ENCODE assay signal across 18 cellular contexts in the genomic region with DNA sequence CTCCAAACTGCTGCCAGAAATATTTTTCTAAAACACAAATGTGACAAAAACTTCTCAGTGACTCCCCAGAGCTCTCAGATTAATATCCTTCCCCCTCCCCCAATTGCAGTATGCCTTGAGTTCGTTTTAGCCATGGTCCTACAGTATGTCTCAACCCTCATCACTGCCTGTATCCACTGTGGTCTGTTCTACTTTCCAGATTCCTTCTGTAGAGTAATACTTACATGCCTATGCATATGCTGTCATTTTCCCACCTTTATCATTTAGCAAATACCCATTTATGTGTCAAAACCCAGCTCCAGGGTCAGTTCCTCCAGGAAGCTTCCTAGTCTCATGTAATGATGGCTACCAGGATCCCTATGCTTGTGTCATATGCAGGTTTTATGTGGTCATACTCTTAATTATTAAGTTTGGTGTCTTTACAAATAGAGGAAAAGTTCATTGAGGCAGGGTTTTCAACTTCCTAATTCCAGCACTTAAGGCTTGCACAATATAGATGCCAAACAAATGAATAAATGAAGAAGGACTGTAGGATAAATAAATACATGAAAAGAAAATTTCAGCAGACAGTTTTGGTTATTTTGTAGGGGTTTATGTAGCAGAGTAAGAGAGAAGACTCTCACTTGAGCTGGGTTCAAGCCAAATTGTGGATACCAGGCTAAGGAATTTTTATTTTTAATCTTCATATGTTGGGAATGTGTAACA.
DNase-seq lines count a peak whose midpoint lies in the region; ATAC-seq, FAIRE-seq and TF ChIP-seq lines count a peak whose summit lies in the region.
"Had no signal": no experiment of that assay in that cellular context is flagged by ENCODE, and none has a peak within 500 bp of the region (broad histone marks: within the 10 kb centered on the region; RNA-seq: fewer than 3 reads in every experiment).

No MANE protein-coding gene starts in this region.

- no peak overlapping the region for H3K18ac ChIP-seq in mesenchymal stem cell (ENCODE audit: low read depth in 1 of 2, low read length in 2 of 2)

- H2BK12ac ChIP-seq in mesenchymal stem cell (ENCODE audit: low read length in 2 of 2), result no peak overlapping the region

- H3K79me1 ChIP-seq in mesenchymal stem cell (replicated peaks; ENCODE audit: low read length, poor library complexity, severe bottlenecking), result peaks cover 2% of the 10 kb centered on the region

- H3K27me3 Mint-ChIP-seq in HFFc6 (ENCODE audit: insufficient read depth), result peaks cover 5% of the 10 kb centered on the region; the same call in 1 of the 2 replicates

- H3K36me3 Mint-ChIP-seq in HFFc6 (ENCODE audit: low read depth), result peaks cover 72% of the 10 kb centered on the region

- H3K9ac ChIP-seq in mesenchymal stem cell (ENCODE audit: low read length), result no peak overlapping the region

- H3K27me3 ChIP-seq in mesenchymal stem cell (ENCODE audit: control insufficient read depth in 1 of 2, insufficient read depth in 1 of 2, low read length in 2 of 2) (no peaks in the 10 kb centered on the region), esophagus squamous epithelium (no peaks in the 10 kb centered on the region), small intestine (ENCODE audit: control insufficient read depth in 2 of 2, insufficient read depth in 2 of 2, low read length in 2 of 2) (no peaks in the 10 kb centered on the region)
- H3K27me3 ChIP-seq: SJCRH30 had no signal

- H3K4me3 ChIP-seq in cardiac fibroblast (replicated peaks in 1 of 2; ENCODE audit: low read depth in 2 of 2, low read length in 2 of 2) (no peak overlapping the region), mesenchymal stem cell (ENCODE audit: insufficient read depth in 1 of 2, low read depth in 1 of 2, low read length in 2 of 2) (no peak overlapping the region), esophagus squamous epithelium (no peak overlapping the region), small intestine (ENCODE audit: low read depth in 1 of 2, low read length in 2 of 2) (no peak overlapping the region)
- H3K4me3 ChIP-seq: K562, PC-9, SJCRH30 had no signal

- H3K4ac ChIP-seq in mesenchymal stem cell (ENCODE audit: low read depth in 1 of 2, low read length in 2 of 2), result no peak overlapping the region

- intact Hi-C loops in esophagus squamous epithelium (cut with DNase I), result no loop called here

- no peak overlapping the region for H4K91ac ChIP-seq in mesenchymal stem cell (ENCODE audit: low read length)

- WGBS in mesenchymal stem cell, result 78% methylated on average over 1 of the region's 1 CpG
- WGBS in esophagus squamous epithelium, 2 donors, result 59 to 83% methylated on average over 1 of the region's 1 CpG
- 80 to 93% (median 88%) methylated on average over 1 of the region's 1 CpG for WGBS in small intestine, 3 donors

- H3K36me3 ChIP-seq in mesenchymal stem cell (ENCODE audit: control insufficient read depth in 1 of 2, insufficient read depth in 2 of 2, low read depth in 1 of 2, low read length in 2 of 2) (peaks cover 0 to 49% of the 10 kb centered on the region in 2 experiments), esophagus squamous epithelium (peaks cover 0 to 7% (median 0%) of the 10 kb centered on the region in 3 donors), small intestine (ENCODE audit: control insufficient read depth in 2 of 2, insufficient read depth in 2 of 2, low read length in 2 of 2) (peaks cover 2 to 5% of the 10 kb centered on the region in 2 donors)
- H3K36me3 ChIP-seq: SJCRH30 had no signal

- H2BK120ac ChIP-seq in mesenchymal stem cell (ENCODE audit: low read depth, low read length), result no peak overlapping the region

- H2AK5ac ChIP-seq in mesenchymal stem cell (ENCODE audit: low read length, severe bottlenecking), result no peak overlapping the region

- H4K8ac ChIP-seq in mesenchymal stem cell (ENCODE audit: low read length), result no peak overlapping the region

- H3K9me3 ChIP-seq in mesenchymal stem cell (ENCODE audit: control insufficient read depth, low read length) (no peaks in the 10 kb centered on the region), esophagus squamous epithelium (no peaks in the 10 kb centered on the region), small intestine (ENCODE audit: control insufficient read depth, low read depth) (no peaks in the 10 kb centered on the region)
- H3K9me3 ChIP-seq: SJCRH30 had no signal

- H3K4me2 ChIP-seq in mesenchymal stem cell (ENCODE audit: low read length, poor library complexity, severe bottlenecking), result no peak overlapping the region
- H3K4me2 ChIP-seq: PC-9 had no signal

- no peak overlapping the region for H2AFZ ChIP-seq in mesenchymal stem cell (ENCODE audit: low read depth, low read length)
- H2AFZ ChIP-seq: PC-9 had no signal

- no peak overlapping the region for H3K14ac ChIP-seq in mesenchymal stem cell (ENCODE audit: low read length in 2 of 2)

- H3K4me1 Mint-ChIP-seq in HFFc6 (ENCODE audit: low read depth), result peaks cover 52% of the 10 kb centered on the region

- no peak for TF ChIP-seq CTCF in HFFc6 (IDR thresholded peaks at IDR 0.05)
- TF ChIP-seq CTCF in cardiac fibroblast (IDR thresholded peaks at IDR 0.05; ENCODE audit: low read depth, low read length), result no peak
- TF ChIP-seq CTCF in esophagus squamous epithelium (IDR thresholded peaks at IDR 0.05), result no peak

- no peak for TF ChIP-seq POLR2A in esophagus squamous epithelium (IDR thresholded peaks at IDR 0.05)

- DNase-seq in AG20443 (ENCODE audit: low spot score) (peak; percentile 9), HFFc6 (no peak), cardiac fibroblast (ENCODE audit: low read depth in 2 of 2) (peak; percentile 15 to 27), mesenchymal stem cell (peak; percentile 38), GDM1 (lab: John Stamatoyannopoulos, UW) (no peak), esophagus squamous epithelium (lab: John Stamatoyannopoulos, UW) (no peak), small intestine (no peak)
- DNase-seq: C1 segment of cervical spinal cord, NCI-H1417 treated with DMSO at 0.1 percent for 48 hours, NCI-H1930, NCI-H2171, NCI-H446 treated with DMSO at 0.1 percent for 48 hours, NCI-H748 treated with DMSO at 0.1 percent for 48 hours, PC-9, SJCRH30 had no signal

- no peak overlapping the region for H3K23ac ChIP-seq in mesenchymal stem cell (ENCODE audit: low read length in 2 of 2)

- no peak overlapping the region for H2BK15ac ChIP-seq in mesenchymal stem cell (ENCODE audit: low read depth, poor library complexity, severe bottlenecking)

- H3K4me3 Mint-ChIP-seq in HFFc6, result no peak overlapping the region; the same call in 1 of the 2 replicates

- no peak overlapping the region for H2BK5ac ChIP-seq in mesenchymal stem cell (ENCODE audit: low read depth, low read length, poor library complexity, severe bottlenecking)

- no peaks in the 10 kb centered on the region for H3K9me3 Mint-ChIP-seq in HFFc6

- H3K27ac ChIP-seq in mesenchymal stem cell (ENCODE audit: low read length, poor library complexity, severe bottlenecking) (no peak overlapping the region), esophagus squamous epithelium (no peak overlapping the region), small intestine (ENCODE audit: low read depth in 1 of 2, low read length in 1 of 2) (no peak overlapping the region)
- H3K27ac ChIP-seq: PC-9, SJCRH30 had no signal

- H3K27ac Mint-ChIP-seq in HFFc6, result peak overlapping the region; percentile 32

- no peak for FAIRE-seq in small intestine (lab: Jason Lieb, UNC)
- FAIRE-seq: GM19239, K562 had no signal

- no peak for ATAC-seq in HG02973 (IDR thresholded peaks at IDR 0.05; ENCODE audit: unreplicated experiment)
- ATAC-seq: K562 had no signal

- H3K4me1 ChIP-seq in mesenchymal stem cell (ENCODE audit: control insufficient read depth, insufficient read depth, low read depth, low read length) (peaks cover 1% of the 10 kb centered on the region), esophagus squamous epithelium (no peaks in the 10 kb centered on the region), small intestine (ENCODE audit: control insufficient read depth in 2 of 2, insufficient read depth in 1 of 2, low read depth in 1 of 2, low read length in 1 of 2) (no peaks in the 10 kb centered on the region)
- H3K4me1 ChIP-seq: SJCRH30 had no signal

Comparison
In these comparisons a context has a peak if more than half of its experiments do, and no peak if none do; other contexts are left out.
1. DNase-seq: peak in AG20443 (single experiment), cardiac fibroblast (2 of 2) and mesenchymal stem cell (single experiment); none in HFFc6 (single experiment), GDM1 (single experiment), esophagus squamous epithelium (single experiment) and small intestine (single experiment).